In genomic region chr6:88166901-88167624, GRCh38 we compare ENCODE assay signal across 7 cellular contexts. TPM values are rescaled to one million over a fixed set of nuclear protein-coding genes. Genes with fewer than 3 reads are reported as not detected.
A peak's percentile ranks its signal among the peaks of the same experiment; 100 is the strongest.
DNase-seq lines count a peak whose midpoint lies in the region; ATAC-seq, FAIRE-seq and TF ChIP-seq lines count a peak whose summit lies in the region.

No MANE protein-coding gene starts in this region.

- TF ChIP-seq CTCF in H9 (conservative IDR thresholded peaks at IDR 0.05) (no peak), OCI-LY1 (IDR thresholded peaks at IDR 0.05; ENCODE audit: low read length) (no peak), endothelial cell of umbilical vein (IDR thresholded peaks at IDR 0.05; ENCODE audit: extremely low read depth in 1 of 2, insufficient read depth in 1 of 2, low read depth in 1 of 2, low read length in 2 of 2) (no peak), osteocyte (IDR thresholded peaks at IDR 0.05) (no peak), HFFc6 (IDR thresholded peaks at IDR 0.05) (no peak)

- POLR2A ChIA-PET in endothelial cell of umbilical vein (lab: Charles Lee): no interaction called here

- peaks cover 14% of the 10 kb centered on the region for H3K23me2 ChIP-seq in H9 (ENCODE audit: insufficient read length, low read depth, low read length, poor library complexity, severe bottlenecking)

- H4K5ac ChIP-seq in H9 (ENCODE audit: insufficient read length, low read depth, low read length): no peak overlapping the region

- H3K9ac ChIP-seq in H9 (ENCODE audit: extremely low read depth, insufficient read length, low read length) (no peak overlapping the region), OCI-LY1 (ENCODE audit: low read length) (peak overlapping the region; percentile 90), endothelial cell of umbilical vein (replicated peaks; ENCODE audit: extremely low read depth, insufficient read depth, low read length) (no peak overlapping the region)

- H3K27me3 ChIP-seq in H9 (ENCODE audit: insufficient read depth, low read length): peaks cover 23% of the 10 kb centered on the region
- H3K27me3 ChIP-seq in OCI-LY1 (ENCODE audit: insufficient read depth, low read length): no peaks in the 10 kb centered on the region
- H3K27me3 ChIP-seq in endothelial cell of umbilical vein (ENCODE audit: control insufficient read depth in 2 of 2, insufficient read depth in 2 of 2, low read length in 2 of 2): peaks cover 40 to 57% of the 10 kb centered on the region in 2 experiments

- peaks cover 65% of the 10 kb centered on the region for H3K27me3 Mint-ChIP-seq in H9 (ENCODE audit: low read depth)
- peaks cover 67% of the 10 kb centered on the region for H3K27me3 Mint-ChIP-seq in osteocyte (ENCODE audit: unreplicated experiment)
- H3K27me3 Mint-ChIP-seq in HFFc6 (ENCODE audit: insufficient read depth): peaks cover 20% of the 10 kb centered on the region; the same call in 1 of the 2 replicates

- H3K4me3 Mint-ChIP-seq in H9 (peak overlapping the region; percentile 57 to 80), osteocyte (ENCODE audit: unreplicated experiment) (peak overlapping the region; percentile 43), HFFc6 (no peak overlapping the region)

- no peak overlapping the region for H2BK120ac ChIP-seq in H9 (ENCODE audit: low read depth, low read length, poor library complexity, severe bottlenecking)

- no peaks in the 10 kb centered on the region for H3K79me1 ChIP-seq in H9 (ENCODE audit: insufficient read depth, low read depth, low read length, poor library complexity, severe bottlenecking)

- H3K23ac ChIP-seq in H9 (ENCODE audit: insufficient read length, low read depth, low read length): no peak overlapping the region

- H4K20me1 ChIP-seq in H9 (ENCODE audit: control insufficient read depth, insufficient read depth, insufficient read length) (no peaks in the 10 kb centered on the region), OCI-LY1 (ENCODE audit: insufficient read depth, low read length) (no peaks in the 10 kb centered on the region), endothelial cell of umbilical vein (replicated peaks; ENCODE audit: control insufficient read depth, extremely low read depth, insufficient read depth, low read length) (no peaks in the 10 kb centered on the region)

- FAIRE-seq in endothelial cell of umbilical vein (lab: Jason Lieb, UNC): no peak

- H3F3A ChIP-seq in OCI-LY1 (ENCODE audit: insufficient read depth, low read length): no peaks in the 10 kb centered on the region

- H2BK12ac ChIP-seq in H9 (ENCODE audit: insufficient read length, low read depth, low read length): no peak overlapping the region

- H3K36me3 Mint-ChIP-seq in H9 (ENCODE audit: insufficient read depth in 1 of 3, low read depth in 3 of 3): 0 out of 7 replicates have a peak, but pooled peaks cover 0 to 4% (median 0%) of the 10 kb centered on the region in 3 experiments
- H3K36me3 Mint-ChIP-seq in osteocyte (ENCODE audit: unreplicated experiment): peaks cover 4% of the 10 kb centered on the region
- H3K36me3 Mint-ChIP-seq in HFFc6 (ENCODE audit: low read depth): peaks cover 7% of the 10 kb centered on the region; the same call in 1 of the 2 replicates

- no peaks in the 10 kb centered on the region for H3K9me1 ChIP-seq in endothelial cell of umbilical vein (replicated peaks; ENCODE audit: control insufficient read depth, extremely low read depth, insufficient read depth, low read length)

- H3K9me3 Mint-ChIP-seq in H9: peaks cover 3% of the 10 kb centered on the region in 2 experiments; a peak in 2 of 5 replicates
- H3K9me3 Mint-ChIP-seq in osteocyte (ENCODE audit: unreplicated experiment): no peaks in the 10 kb centered on the region
- peaks cover 10% of the 10 kb centered on the region; the same call in 1 of the 2 replicates for H3K9me3 Mint-ChIP-seq in HFFc6

- no peak overlapping the region for H3T11ph ChIP-seq in H9 (ENCODE audit: low read length)

- no peak for TF ChIP-seq POLR2A in endothelial cell of umbilical vein (IDR thresholded peaks at IDR 0.05; ENCODE audit: low read depth, low read length)

- H2BK20ac ChIP-seq in H9 (ENCODE audit: low read depth, low read length, poor library complexity, severe bottlenecking): no peak overlapping the region

- H3K27ac ChIP-seq in H9 (ENCODE audit: insufficient read length, low read depth, low read length) (no peak overlapping the region), OCI-LY1 (ENCODE audit: low read depth, low read length, poor library complexity, severe bottlenecking) (peak overlapping the region; percentile 74), endothelial cell of umbilical vein (ENCODE audit: insufficient read depth, low read depth, low read length) (no peak overlapping the region)

- no peak overlapping the region for H3K18ac ChIP-seq in H9 (ENCODE audit: insufficient read length, low read depth, low read length)

- no peaks in the 10 kb centered on the region for H3K9me2 ChIP-seq in OCI-LY1 (ENCODE audit: low read depth, low read length)

- intact Hi-C loops in endothelial cell of umbilical vein (cut with micrococcal nuclease): loop anchor here (5.0 to 10.0 kb wide), 3 partner anchors 328 to 708 kb away; no protein-coding TSS in a partner anchor

- H3K4me3 ChIP-seq in OCI-LY1 (ENCODE audit: low read depth, low read length, poor library complexity, severe bottlenecking) (peak overlapping the region; percentile 83), endothelial cell of umbilical vein (replicated peaks in 1 of 3; ENCODE audit: insufficient read depth in 1 of 3, low read depth in 1 of 3, low read length in 3 of 3) (peak overlapping the region in 2 of 3 experiments; percentile 42 to 56)

- H3K9me3 ChIP-seq in H9 (ENCODE audit: control insufficient read depth, low read depth, low read length): no peaks in the 10 kb centered on the region
- H3K9me3 ChIP-seq in OCI-LY1 (ENCODE audit: low read length): no peaks in the 10 kb centered on the region
- no peaks in the 10 kb centered on the region for H3K9me3 ChIP-seq in endothelial cell of umbilical vein (replicated peaks; ENCODE audit: control insufficient read depth, insufficient read depth, low read length)

- no peak overlapping the region for H2BK15ac ChIP-seq in H9 (ENCODE audit: low read depth, low read length)

- no peaks in the 10 kb centered on the region for H3K4me1 ChIP-seq in H9 (ENCODE audit: insufficient read depth, low read length)
- peaks cover 47% of the 10 kb centered on the region for H3K4me1 ChIP-seq in OCI-LY1 (ENCODE audit: insufficient read depth, low read length, severe bottlenecking)
- peaks cover 12% of the 10 kb centered on the region for H3K4me1 ChIP-seq in endothelial cell of umbilical vein (ENCODE audit: control insufficient read depth, extremely low read depth, insufficient read depth, low read length)

- H3K14ac ChIP-seq in H9 (ENCODE audit: insufficient read depth, low read length): no peak overlapping the region; the same call in none of the 2 replicates

- H3K4me1 Mint-ChIP-seq in H9: peaks cover 14 to 23% of the 10 kb centered on the region in 2 experiments
- H3K4me1 Mint-ChIP-seq in osteocyte (ENCODE audit: unreplicated experiment): peaks cover 9% of the 10 kb centered on the region
- peaks cover 5% of the 10 kb centered on the region; the same call in 1 of the 2 replicates for H3K4me1 Mint-ChIP-seq in HFFc6 (ENCODE audit: low read depth)

- H4K91ac ChIP-seq in H9 (ENCODE audit: insufficient read length, low read depth, low read length): no peak overlapping the region

- H2BK5ac ChIP-seq in H9 (ENCODE audit: insufficient read length, low read length): no peak overlapping the region

- H3K4me2 ChIP-seq in H9 (ENCODE audit: insufficient read depth, insufficient read length, low read length): peak overlapping the region; percentile 92
- H3K4me2 ChIP-seq in OCI-LY1 (ENCODE audit: low read length): peak overlapping the region; percentile 83
- H3K4me2 ChIP-seq in endothelial cell of umbilical vein (ENCODE audit: insufficient read depth, low read length): peak overlapping the region; percentile 77

- H3K27ac Mint-ChIP-seq in H9: no peak overlapping the region
- H3K27ac Mint-ChIP-seq in osteocyte (ENCODE audit: unreplicated experiment): no peak overlapping the region
- no peak overlapping the region for H3K27ac Mint-ChIP-seq in HFFc6

- ATAC-seq in GM18517 (IDR thresholded peaks at IDR 0.05; ENCODE audit: unreplicated experiment): peak; percentile 24

- no peak overlapping the region for H4K8ac ChIP-seq in H9 (replicated peaks; ENCODE audit: insufficient read length, low read depth, low read length)

- CTCF ChIA-PET in endothelial cell of umbilical vein (lab: Charles Lee): no interaction called here

- no peaks in the 10 kb centered on the region for H3K79me2 ChIP-seq in H9 (ENCODE audit: insufficient read depth, low read length)
- H3K79me2 ChIP-seq in OCI-LY1 (ENCODE audit: insufficient read depth, low read length): peaks cover 37% of the 10 kb centered on the region
- H3K79me2 ChIP-seq in endothelial cell of umbilical vein (ENCODE audit: control insufficient read depth, insufficient read depth, low read length): no peaks in the 10 kb centered on the region

- no TSS peak for BruUV-seq in endothelial cell of umbilical vein (replicated peaks; lab: Mats Ljungman, UMichigan)

- no peak overlapping the region for H2AK5ac ChIP-seq in H9 (ENCODE audit: insufficient read length, low read length)

- H2AFZ ChIP-seq in H9 (ENCODE audit: low read length): no peak overlapping the region
- H2AFZ ChIP-seq in OCI-LY1 (ENCODE audit: low read length): no peak overlapping the region
- peak overlapping the region; percentile 88 for H2AFZ ChIP-seq in endothelial cell of umbilical vein (ENCODE audit: low read depth, low read length)

- H3K56ac ChIP-seq in H9 (ENCODE audit: insufficient read length, low read depth, low read length): no peak overlapping the region

- dilution Hi-C loops in endothelial cell of umbilical vein (cut with MboI; ENCODE audit: extremely low pct_ligation_motif_present, low sequenced_read_pairs): no loop called here

- H3K4ac ChIP-seq in H9 (ENCODE audit: low read depth, low read length): no peak overlapping the region

- peak; percentile 45 for DNase-seq in H9
- DNase-seq in endothelial cell of umbilical vein (ENCODE audit: low read depth, low spot score): no peak
- DNase-seq in osteocyte (ENCODE audit: extremely low spot score, unreplicated experiment): no peak
- DNase-seq in HFFc6: no peak
- DNase-seq in globus pallidus (ENCODE audit: low spot score): no peak

- H3K36me3 ChIP-seq in OCI-LY1 (ENCODE audit: insufficient read depth, low read length): no peaks in the 10 kb centered on the region; the same call in 1 of the 2 replicates
- no peaks in the 10 kb centered on the region for H3K36me3 ChIP-seq in endothelial cell of umbilical vein (ENCODE audit: control insufficient read depth in 2 of 2, extremely low read depth in 1 of 2, insufficient read depth in 2 of 2, low read length in 2 of 2)

- no CpG with 5 or more reads among the region's 81 CpGs for WGBS in H9 (ENCODE audit: extremely low coverage, insufficient read length, low lambda C conversion rate)

RNA-seq across cellular contexts. Expression of gene CNR1, which starts 0.9 kb away (rescaled TPM):
- total RNA-seq in H9 (2021) (0.55 and 0.72 TPM in 2 replicates), endothelial cell of umbilical vein (not detected in 2 replicates), osteocyte (not detected in 2 replicates)
- polyA plus RNA-seq in endothelial cell of umbilical vein: 0.06 TPM in 1 of 2 replicates, not detected in the other
- not detected in 2 replicates for polyA plus RNA-seq in endothelial cell of umbilical vein (2011; cell fraction: cytosol; rRNA removed)
- not detected in 2 replicates for polyA plus RNA-seq in endothelial cell of umbilical vein (2011; cell fraction: nucleus; rRNA removed)
- not detected in 2 replicates for polyA plus RNA-seq in endothelial cell of umbilical vein (2012)
- not detected in 2 replicates for polyA minus RNA-seq in endothelial cell of umbilical vein
- not detected for polyA minus RNA-seq in endothelial cell of umbilical vein (2011; cell fraction: cytosol; rRNA and poly(A)+ RNA removed)
- polyA minus RNA-seq in endothelial cell of umbilical vein (2011; cell fraction: nucleus; rRNA and poly(A)+ RNA removed): not detected in 2 replicates
- not detected for total RNA-seq in HFFc6 (2021; fragmentation: NEBNext Ultra II Directional; extraction: Animal tissue kit (Norgen Biotek cat#: 25700))
